In the genomic region with DNA sequence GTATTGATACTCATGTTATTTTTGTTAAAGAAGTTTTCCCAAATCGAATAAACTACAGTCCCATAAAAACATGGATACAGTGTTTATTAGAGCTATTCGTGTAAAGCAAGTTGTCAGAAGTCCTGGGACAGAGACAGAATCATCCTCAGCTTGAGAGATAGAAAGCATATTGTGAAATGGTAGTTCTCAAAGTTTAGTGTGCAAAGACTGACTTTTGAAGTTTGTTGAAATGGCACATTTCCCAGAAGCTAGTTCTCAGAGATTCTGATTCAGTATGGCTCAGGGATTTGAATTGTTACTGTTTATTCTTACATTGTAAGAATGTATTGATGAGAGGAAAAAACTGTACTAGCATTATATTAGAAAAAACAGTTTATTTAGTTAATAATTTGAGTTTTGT, we compare ENCODE assay signal across 21 cellular contexts. TPM values are rescaled to one million over a fixed set of nuclear protein-coding genes. Genes with fewer than 3 reads are reported as not detected.
A peak's percentile ranks its signal among the peaks of the same experiment; 100 is the strongest.
DNase-seq lines count a peak whose midpoint lies in the region; ATAC-seq and TF ChIP-seq lines count a peak whose summit lies in the region.
"Had no signal": no experiment of that assay in that cellular context is flagged by ENCODE, and none has a peak within 500 bp of the region (broad histone marks: within the 10 kb centered on the region; RNA-seq: fewer than 3 reads in every experiment).

No MANE protein-coding gene starts in this region.

- H3K4me3 ChIP-seq in PC-9: no peak overlapping the region
- H3K4me3 ChIP-seq in fibroblast of villous mesenchyme (ENCODE audit: low read depth, low read length): no peak overlapping the region
- H3K4me3 ChIP-seq: prostate gland, uterus had no signal

- H3K9me3 ChIP-seq in PC-9 (ENCODE audit: insufficient read depth, low read depth): no peaks in the 10 kb centered on the region
- H3K9me3 ChIP-seq: Caco-2, prostate gland, uterus had no signal

- no peaks in the 10 kb centered on the region for H3K36me3 Mint-ChIP-seq in activated T-cell treated with anti-CD3 and anti-CD28 coated beads, Interleukin-2, amount 50 U/mL, for 72 hours (ENCODE audit: insufficient read depth in 2 of 2)
- H3K36me3 Mint-ChIP-seq: natural killer cell had no signal

- peak overlapping the region; percentile 48 for H3K27ac ChIP-seq in PC-9
- H3K27ac ChIP-seq: prostate gland, uterus had no signal

- H3K79me2 ChIP-seq in PC-9 (ENCODE audit: low read depth): no peaks in the 10 kb centered on the region

- H3K9me2 ChIP-seq in PC-9 (ENCODE audit: insufficient read depth): no peaks in the 10 kb centered on the region

- no peaks in the 10 kb centered on the region for H3K36me3 ChIP-seq in PC-9 (ENCODE audit: low read depth)
- H3K36me3 ChIP-seq: prostate gland, uterus had no signal

- intact Hi-C loops in PC-9 (cut with micrococcal nuclease; ENCODE audit: unreplicated experiment): no loop called here

- no peaks in the 10 kb centered on the region for H3K9me3 Mint-ChIP-seq in activated T-cell treated with anti-CD3 and anti-CD28 coated beads, Interleukin-2, amount 50 U/mL, for 72 hours
- H3K9me3 Mint-ChIP-seq: natural killer cell; stimulated activated naive CD8-positive, alpha-beta T cell treated with anti-CD3 and anti-CD28 coated beads, Interleukin-15, amount 100 ng/mL, for 72 hours had no signal

- H3K4me1 ChIP-seq in PC-9 (replicated peaks; ENCODE audit: insufficient read depth): peaks cover 28% of the 10 kb centered on the region
- H3K4me1 ChIP-seq: prostate gland had no signal

- H3K27me3 ChIP-seq in PC-9 (ENCODE audit: insufficient read depth, low read depth): no peaks in the 10 kb centered on the region
- H3K27me3 ChIP-seq: uterus had no signal

- H3F3A ChIP-seq in PC-9 (ENCODE audit: insufficient read depth, low read depth): peaks cover 24% of the 10 kb centered on the region

- H3K4me1 Mint-ChIP-seq in activated T-cell treated with anti-CD3 and anti-CD28 coated beads, Interleukin-2, amount 50 U/mL, for 72 hours (ENCODE audit: low read depth): peaks cover 7% of the 10 kb centered on the region
- H3K4me1 Mint-ChIP-seq: natural killer cell had no signal

- peak; percentile 82 for ATAC-seq in omental fat pad (ENCODE audit: low FRiP score)
- ATAC-seq in activated T-cell treated with anti-CD3 and anti-CD28 coated beads, Interleukin-2, amount 50 U/mL, for 72 hours (replicated peaks in 1 of 2): no peak
- ATAC-seq: natural killer cell; stimulated activated naive CD8-positive, alpha-beta T cell treated with anti-CD3 and anti-CD28 coated beads, Interleukin-15, amount 100 ng/mL, for 72 hours had no signal

- POLR2A ChIA-PET in PC-9 (lab: Charles Lee; ENCODE audit: unreplicated experiment): no interaction called here

- no peaks in the 10 kb centered on the region for H3K27me3 Mint-ChIP-seq in activated T-cell treated with anti-CD3 and anti-CD28 coated beads, Interleukin-2, amount 50 U/mL, for 72 hours (ENCODE audit: low read depth)

- no peak overlapping the region for H3K4me3 Mint-ChIP-seq in activated T-cell treated with anti-CD3 and anti-CD28 coated beads, Interleukin-2, amount 50 U/mL, for 72 hours
- H3K4me3 Mint-ChIP-seq: natural killer cell; stimulated activated naive CD8-positive, alpha-beta T cell treated with anti-CD3 and anti-CD28 coated beads, Interleukin-15, amount 100 ng/mL, for 72 hours; T-helper 2 cell treated with Interferon-gamma antibody and Interleukin-4, amounts not matched to agents 5 μg/mL and 100 μg/mL, for 36 hours had no signal

- H4K20me1 ChIP-seq in PC-9 (ENCODE audit: insufficient read depth): no peaks in the 10 kb centered on the region

- CTCF ChIA-PET in PC-9 (lab: Charles Lee): interaction anchor here (0.6 to 1.4 kb wide), 2 partner anchors 9 to 223 kb away, joined by 3 to 7 read pairs; no protein-coding TSS in a partner anchor

- TF ChIP-seq POLR2A in erythroblast (IDR thresholded peaks at IDR 0.05; ENCODE audit: low read length): no peak

- H3K27ac Mint-ChIP-seq in activated T-cell treated with anti-CD3 and anti-CD28 coated beads, Interleukin-2, amount 50 U/mL, for 72 hours: no peak overlapping the region
- H3K27ac Mint-ChIP-seq: natural killer cell; T-helper 2 cell treated with Interferon-gamma antibody and Interleukin-4, amounts not matched to agents 5 μg/mL and 100 μg/mL, for 36 hours had no signal

- H3K4me2 ChIP-seq in PC-9: peak overlapping the region; percentile 55

- no TSS peak for BruUV-seq in PC-9 (replicated peaks; lab: Mats Ljungman, UMichigan)

- 0 out of 2 replicates have a peak overlapping the region, but pooled peaks have one; percentile 13 for H2AFZ ChIP-seq in PC-9

- no peak for TF ChIP-seq CTCF in AG09319 (IDR thresholded peaks at IDR 0.05; ENCODE audit: low read depth, low read length)
- no peak for TF ChIP-seq CTCF in PC-9 (conservative IDR thresholded peaks at IDR 0.05)
- TF ChIP-seq CTCF in fibroblast of villous mesenchyme (IDR thresholded peaks at IDR 0.05; ENCODE audit: insufficient read depth, low read depth, low read length): no peak
- TF ChIP-seq CTCF in omental fat pad (IDR thresholded peaks at IDR 0.05): no peak

- DNase-seq in AG09319 (ENCODE audit: extremely low read depth, low read depth) (peak; percentile 44), PC-9 (no peak), fibroblast of villous mesenchyme (ENCODE audit: low read depth) (peak; percentile 83), omental fat pad (ENCODE audit: low spot score) (no peak), SIG-M5 (lab: John Stamatoyannopoulos, UW) (no peak), erythroblast (lab: John Stamatoyannopoulos, UW) (no peak)
- DNase-seq in activated T-cell treated with anti-CD3 and anti-CD28 coated beads, Interleukin-2, amount 50 U/mL, for 72 hours: no peak
- DNase-seq in activated naive CD4-positive, alpha-beta T cell treated with anti-CD3 and anti-CD28 coated beads, Interleukin-2, amount 50 U/mL, for 16 hours: no peak
- DNase-seq: activated CD8-positive, alpha-beta memory T cell treated with anti-CD3 and anti-CD28 coated beads for 24 hours; activated effector memory CD4-positive, alpha-beta T cell treated with Interleukin-2 at 50 U/mL for 16 hours; Caco-2; cortex of kidney; natural killer cell; NCI-H1694 treated with DMSO at 0.1 percent for 48 hours; stimulated activated naive CD8-positive, alpha-beta T cell treated with anti-CD3 and anti-CD28 coated beads, Interleukin-15, amount 100 ng/mL, for 72 hours; uterus had no signal

RNA-seq across cellular contexts. Expression of a gene that starts 22.1 kb away (rescaled TPM):
- total RNA-seq in PC-9 (2021) (not detected in 2 replicates), fibroblast of villous mesenchyme (not detected in 2 replicates), omental fat pad (not detected)
- not detected for total RNA-seq in activated T-cell treated with anti-CD3 and anti-CD28 coated beads, Interleukin-2, amount 50 U/mL, for 72 hours
- total RNA-seq: astrocyte, Caco-2, HT-29, lung microvascular endothelial cell, natural killer cell, uterus had no signal

RNA-seq across cellular contexts. Expression of a gene that starts 40.7 kb away (rescaled TPM):
- total RNA-seq in PC-9 (2021) (28.3 and 33.1 TPM in 2 replicates), fibroblast of villous mesenchyme (31.6 and 34.1 TPM in 2 replicates), omental fat pad (10 to 100 TPM; 27.2 to 42.4 (median 33.2) TPM)
- 10 to 100 TPM; 32.8 to 37.8 TPM for total RNA-seq in activated T-cell treated with anti-CD3 and anti-CD28 coated beads, Interleukin-2, amount 50 U/mL, for 72 hours

Comparison
In these comparisons a context has a peak if more than half of its experiments do, and no peak if none do; other contexts are left out.
1. DNase-seq: peak in AG09319 (single experiment) and fibroblast of villous mesenchyme (single experiment); none in PC-9 (0 of 2), omental fat pad (single experiment), SIG-M5 (single experiment), activated T-cell treated with anti-CD3 and anti-CD28 coated beads, Interleukin-2, amount 50 U/mL, for 72 hours (0 of 2), activated naive CD4-positive, alpha-beta T cell treated with anti-CD3 and anti-CD28 coated beads, Interleukin-2, amount 50 U/mL, for 16 hours (single experiment) and erythroblast (0 of 2).